ENCODE assay signal across 1 cellular context in genomic region chr2:54454922-54455583, GRCh38.
TF ChIP-seq lines count a peak whose summit lies in the region.

No MANE protein-coding gene starts in this region.

TF ChIP-seq in HepG2, 621 proteins besides CTCF, POLR2A, EP300 and RAD21 (continued from another document and continues in another):
- TF ChIP-seq PAF1 (CRISPR knock-in tag; IDR thresholded peaks at IDR 0.05) = no peak
- TF ChIP-seq, protein P1, sequence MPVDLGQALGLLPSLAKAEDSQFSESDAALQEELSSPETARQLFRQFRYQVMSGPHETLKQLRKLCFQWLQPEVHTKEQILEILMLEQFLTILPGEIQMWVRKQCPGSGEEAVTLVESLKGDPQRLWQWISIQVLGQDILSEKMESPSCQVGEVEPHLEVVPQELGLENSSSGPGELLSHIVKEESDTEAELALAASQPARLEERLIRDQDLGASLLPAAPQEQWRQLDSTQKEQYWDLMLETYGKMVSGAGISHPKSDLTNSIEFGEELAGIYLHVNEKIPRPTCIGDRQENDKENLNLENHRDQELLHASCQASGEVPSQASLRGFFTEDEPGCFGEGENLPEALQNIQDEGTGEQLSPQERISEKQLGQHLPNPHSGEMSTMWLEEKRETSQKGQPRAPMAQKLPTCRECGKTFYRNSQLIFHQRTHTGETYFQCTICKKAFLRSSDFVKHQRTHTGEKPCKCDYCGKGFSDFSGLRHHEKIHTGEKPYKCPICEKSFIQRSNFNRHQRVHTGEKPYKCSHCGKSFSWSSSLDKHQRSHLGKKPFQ (CRISPR knock-in tag; IDR thresholded peaks at IDR 0.05; ENCODE audit: insufficient replicate concordance) = no peak
- no peak; the same call in 1 of the 2 replicates for TF ChIP-seq SSRP1 (CRISPR knock-in tag; IDR thresholded peaks at IDR 0.05)
- no peak for TF ChIP-seq KDM3A (CRISPR knock-in tag; IDR thresholded peaks at IDR 0.05; ENCODE audit: low read depth)
- no peak for TF ChIP-seq GZF1 (CRISPR knock-in tag; IDR thresholded peaks at IDR 0.05)
- TF ChIP-seq NR3C1 (CRISPR knock-in tag; IDR thresholded peaks at IDR 0.05) = no peak
- TF ChIP-seq MBD4 (IDR thresholded peaks at IDR 0.05; ENCODE audit: borderline replicate concordance, low read length) = 0 out of 2 replicates have a peak, but pooled peaks have one; percentile 26
- no peak; the same call in 1 of the 2 replicates for TF ChIP-seq ZNF546 (CRISPR knock-in tag; conservative IDR thresholded peaks at IDR 0.05)
- TF ChIP-seq, protein P2, sequence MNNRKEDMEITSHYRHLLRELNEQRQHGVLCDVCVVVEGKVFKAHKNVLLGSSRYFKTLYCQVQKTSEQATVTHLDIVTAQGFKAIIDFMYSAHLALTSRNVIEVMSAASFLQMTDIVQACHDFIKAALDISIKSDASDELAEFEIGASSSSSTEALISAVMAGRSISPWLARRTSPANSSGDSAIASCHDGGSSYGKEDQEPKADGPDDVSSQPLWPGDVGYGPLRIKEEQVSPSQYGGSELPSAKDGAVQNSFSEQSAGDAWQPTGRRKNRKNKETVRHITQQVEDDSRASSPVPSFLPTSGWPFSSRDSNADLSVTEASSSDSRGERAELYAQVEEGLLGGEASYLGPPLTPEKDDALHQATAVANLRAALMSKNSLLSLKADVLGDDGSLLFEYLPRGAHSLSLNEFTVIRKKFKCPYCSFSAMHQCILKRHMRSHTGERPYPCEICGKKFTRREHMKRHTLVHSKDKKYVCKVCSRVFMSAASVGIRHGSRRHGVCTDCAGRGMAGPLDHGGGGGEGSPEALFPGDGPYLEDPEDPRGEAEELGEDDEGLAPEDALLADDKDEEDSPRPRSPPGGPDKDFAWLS (CRISPR knock-in tag; IDR thresholded peaks at IDR 0.05; ENCODE audit: borderline replicate concordance) = no peak
- no peak for TF ChIP-seq TP53 (CRISPR knock-in tag; conservative IDR thresholded peaks at IDR 0.05)
- peak; percentile 40; the same call in 1 of the 2 replicates for TF ChIP-seq ETV5 (CRISPR knock-in tag; IDR thresholded peaks at IDR 0.05; ENCODE audit: borderline replicate concordance)
- TF ChIP-seq HOXA3 (CRISPR knock-in tag; IDR thresholded peaks at IDR 0.05) = no peak
- no peak for TF ChIP-seq GATA4 (IDR thresholded peaks at IDR 0.05; ENCODE audit: borderline replicate concordance, low read depth)
- TF ChIP-seq, protein P3, sequence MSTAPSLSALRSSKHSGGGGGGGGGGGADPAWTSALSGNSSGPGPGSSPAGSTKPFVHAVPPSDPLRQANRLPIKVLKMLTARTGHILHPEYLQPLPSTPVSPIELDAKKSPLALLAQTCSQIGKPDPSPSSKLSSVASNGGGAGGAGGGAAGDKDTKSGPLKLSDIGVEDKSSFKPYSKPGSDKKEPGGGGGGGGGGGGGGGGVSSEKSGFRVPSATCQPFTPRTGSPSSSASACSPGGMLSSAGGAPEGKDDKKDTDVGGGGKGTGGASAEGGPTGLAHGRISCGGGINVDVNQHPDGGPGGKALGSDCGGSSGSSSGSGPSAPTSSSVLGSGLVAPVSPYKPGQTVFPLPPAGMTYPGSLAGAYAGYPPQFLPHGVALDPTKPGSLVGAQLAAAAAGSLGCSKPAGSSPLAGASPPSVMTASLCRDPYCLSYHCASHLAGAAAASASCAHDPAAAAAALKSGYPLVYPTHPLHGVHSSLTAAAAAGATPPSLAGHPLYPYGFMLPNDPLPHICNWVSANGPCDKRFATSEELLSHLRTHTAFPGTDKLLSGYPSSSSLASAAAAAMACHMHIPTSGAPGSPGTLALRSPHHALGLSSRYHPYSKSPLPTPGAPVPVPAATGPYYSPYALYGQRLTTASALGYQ (CRISPR knock-in tag; IDR thresholded peaks at IDR 0.05) = no peak
- TF ChIP-seq ZNF256 (CRISPR knock-in tag; conservative IDR thresholded peaks at IDR 0.05) = peak; percentile 87; the same call in 1 of the 2 replicates
- no peak for TF ChIP-seq MTA3 (CRISPR knock-in tag; IDR thresholded peaks at IDR 0.05)
- TF ChIP-seq ELF4 (CRISPR knock-in tag; IDR thresholded peaks at IDR 0.05; ENCODE audit: borderline replicate concordance) = no peak
- no peak; the same call in 1 of the 2 replicates for TF ChIP-seq MIER3 (CRISPR knock-in tag; IDR thresholded peaks at IDR 0.05; ENCODE audit: borderline replicate concordance)
- TF ChIP-seq GMEB1 (CRISPR knock-in tag; IDR thresholded peaks at IDR 0.05; ENCODE audit: borderline replicate concordance) = no peak
- TF ChIP-seq ARNT2 (CRISPR knock-in tag; IDR thresholded peaks at IDR 0.05; ENCODE audit: low read depth) = no peak
- no peak for TF ChIP-seq ZFAT (CRISPR knock-in tag; conservative IDR thresholded peaks at IDR 0.05)
- TF ChIP-seq, protein P4, sequence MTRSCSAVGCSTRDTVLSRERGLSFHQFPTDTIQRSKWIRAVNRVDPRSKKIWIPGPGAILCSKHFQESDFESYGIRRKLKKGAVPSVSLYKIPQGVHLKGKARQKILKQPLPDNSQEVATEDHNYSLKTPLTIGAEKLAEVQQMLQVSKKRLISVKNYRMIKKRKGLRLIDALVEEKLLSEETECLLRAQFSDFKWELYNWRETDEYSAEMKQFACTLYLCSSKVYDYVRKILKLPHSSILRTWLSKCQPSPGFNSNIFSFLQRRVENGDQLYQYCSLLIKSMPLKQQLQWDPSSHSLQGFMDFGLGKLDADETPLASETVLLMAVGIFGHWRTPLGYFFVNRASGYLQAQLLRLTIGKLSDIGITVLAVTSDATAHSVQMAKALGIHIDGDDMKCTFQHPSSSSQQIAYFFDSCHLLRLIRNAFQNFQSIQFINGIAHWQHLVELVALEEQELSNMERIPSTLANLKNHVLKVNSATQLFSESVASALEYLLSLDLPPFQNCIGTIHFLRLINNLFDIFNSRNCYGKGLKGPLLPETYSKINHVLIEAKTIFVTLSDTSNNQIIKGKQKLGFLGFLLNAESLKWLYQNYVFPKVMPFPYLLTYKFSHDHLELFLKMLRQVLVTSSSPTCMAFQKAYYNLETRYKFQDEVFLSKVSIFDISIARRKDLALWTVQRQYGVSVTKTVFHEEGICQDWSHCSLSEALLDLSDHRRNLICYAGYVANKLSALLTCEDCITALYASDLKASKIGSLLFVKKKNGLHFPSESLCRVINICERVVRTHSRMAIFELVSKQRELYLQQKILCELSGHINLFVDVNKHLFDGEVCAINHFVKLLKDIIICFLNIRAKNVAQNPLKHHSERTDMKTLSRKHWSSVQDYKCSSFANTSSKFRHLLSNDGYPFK (CRISPR knock-in tag; IDR thresholded peaks at IDR 0.05; ENCODE audit: borderline replicate concordance) = peak; percentile 48; the same call in 1 of the 2 replicates
- TF ChIP-seq ZNF678 (CRISPR knock-in tag; IDR thresholded peaks at IDR 0.05) = 0 out of 2 replicates have a peak, but pooled peaks have one; percentile 43
- TF ChIP-seq, protein P5, sequence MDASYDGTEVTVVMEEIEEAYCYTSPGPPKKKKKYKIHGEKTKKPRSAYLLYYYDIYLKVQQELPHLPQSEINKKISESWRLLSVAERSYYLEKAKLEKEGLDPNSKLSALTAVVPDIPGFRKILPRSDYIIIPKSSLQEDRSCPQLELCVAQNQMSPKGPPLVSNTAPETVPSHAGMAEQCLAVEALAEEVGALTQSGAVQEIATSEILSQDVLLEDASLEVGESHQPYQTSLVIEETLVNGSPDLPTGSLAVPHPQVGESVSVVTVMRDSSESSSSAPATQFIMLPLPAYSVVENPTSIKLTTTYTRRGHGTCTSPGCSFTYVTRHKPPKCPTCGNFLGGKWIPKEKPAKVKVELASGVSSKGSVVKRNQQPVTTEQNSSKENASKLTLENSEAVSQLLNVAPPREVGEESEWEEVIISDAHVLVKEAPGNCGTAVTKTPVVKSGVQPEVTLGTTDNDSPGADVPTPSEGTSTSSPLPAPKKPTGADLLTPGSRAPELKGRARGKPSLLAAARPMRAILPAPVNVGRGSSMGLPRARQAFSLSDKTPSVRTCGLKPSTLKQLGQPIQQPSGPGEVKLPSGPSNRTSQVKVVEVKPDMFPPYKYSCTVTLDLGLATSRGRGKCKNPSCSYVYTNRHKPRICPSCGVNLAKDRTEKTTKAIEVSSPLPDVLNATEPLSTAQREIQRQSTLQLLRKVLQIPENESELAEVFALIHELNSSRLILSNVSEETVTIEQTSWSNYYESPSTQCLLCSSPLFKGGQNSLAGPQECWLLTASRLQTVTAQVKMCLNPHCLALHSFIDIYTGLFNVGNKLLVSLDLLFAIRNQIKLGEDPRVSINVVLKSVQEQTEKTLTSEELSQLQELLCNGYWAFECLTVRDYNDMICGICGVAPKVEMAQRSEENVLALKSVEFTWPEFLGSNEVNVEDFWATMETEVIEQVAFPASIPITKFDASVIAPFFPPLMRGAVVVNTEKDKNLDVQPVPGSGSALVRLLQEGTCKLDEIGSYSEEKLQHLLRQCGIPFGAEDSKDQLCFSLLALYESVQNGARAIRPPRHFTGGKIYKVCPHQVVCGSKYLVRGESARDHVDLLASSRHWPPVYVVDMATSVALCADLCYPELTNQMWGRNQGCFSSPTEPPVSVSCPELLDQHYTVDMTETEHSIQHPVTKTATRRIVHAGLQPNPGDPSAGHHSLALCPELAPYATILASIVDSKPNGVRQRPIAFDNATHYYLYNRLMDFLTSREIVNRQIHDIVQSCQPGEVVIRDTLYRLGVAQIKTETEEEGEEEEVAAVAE (CRISPR knock-in tag; IDR thresholded peaks at IDR 0.05; ENCODE audit: borderline replicate concordance) = no peak
- TF ChIP-seq, protein P6, sequence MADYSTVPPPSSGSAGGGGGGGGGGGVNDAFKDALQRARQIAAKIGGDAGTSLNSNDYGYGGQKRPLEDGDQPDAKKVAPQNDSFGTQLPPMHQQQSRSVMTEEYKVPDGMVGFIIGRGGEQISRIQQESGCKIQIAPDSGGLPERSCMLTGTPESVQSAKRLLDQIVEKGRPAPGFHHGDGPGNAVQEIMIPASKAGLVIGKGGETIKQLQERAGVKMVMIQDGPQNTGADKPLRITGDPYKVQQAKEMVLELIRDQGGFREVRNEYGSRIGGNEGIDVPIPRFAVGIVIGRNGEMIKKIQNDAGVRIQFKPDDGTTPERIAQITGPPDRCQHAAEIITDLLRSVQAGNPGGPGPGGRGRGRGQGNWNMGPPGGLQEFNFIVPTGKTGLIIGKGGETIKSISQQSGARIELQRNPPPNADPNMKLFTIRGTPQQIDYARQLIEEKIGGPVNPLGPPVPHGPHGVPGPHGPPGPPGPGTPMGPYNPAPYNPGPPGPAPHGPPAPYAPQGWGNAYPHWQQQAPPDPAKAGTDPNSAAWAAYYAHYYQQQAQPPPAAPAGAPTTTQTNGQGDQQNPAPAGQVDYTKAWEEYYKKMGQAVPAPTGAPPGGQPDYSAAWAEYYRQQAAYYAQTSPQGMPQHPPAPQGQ (CRISPR knock-in tag; IDR thresholded peaks at IDR 0.05; ENCODE audit: borderline replicate concordance) = no peak
- 0 out of 2 replicates have a peak, but pooled peaks have one; percentile 34 for TF ChIP-seq ZNF691 (CRISPR knock-in tag; IDR thresholded peaks at IDR 0.05; ENCODE audit: borderline replicate concordance, low read depth)
- no peak for TF ChIP-seq ZFP37 (CRISPR knock-in tag; IDR thresholded peaks at IDR 0.05; ENCODE audit: borderline replicate concordance)
- no peak for TF ChIP-seq TRIM22 (IDR thresholded peaks at IDR 0.05)
- TF ChIP-seq, protein P7, sequence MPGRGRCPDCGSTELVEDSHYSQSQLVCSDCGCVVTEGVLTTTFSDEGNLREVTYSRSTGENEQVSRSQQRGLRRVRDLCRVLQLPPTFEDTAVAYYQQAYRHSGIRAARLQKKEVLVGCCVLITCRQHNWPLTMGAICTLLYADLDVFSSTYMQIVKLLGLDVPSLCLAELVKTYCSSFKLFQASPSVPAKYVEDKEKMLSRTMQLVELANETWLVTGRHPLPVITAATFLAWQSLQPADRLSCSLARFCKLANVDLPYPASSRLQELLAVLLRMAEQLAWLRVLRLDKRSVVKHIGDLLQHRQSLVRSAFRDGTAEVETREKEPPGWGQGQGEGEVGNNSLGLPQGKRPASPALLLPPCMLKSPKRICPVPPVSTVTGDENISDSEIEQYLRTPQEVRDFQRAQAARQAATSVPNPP (CRISPR knock-in tag; IDR thresholded peaks at IDR 0.05) = no peak
- TF ChIP-seq, protein P8, sequence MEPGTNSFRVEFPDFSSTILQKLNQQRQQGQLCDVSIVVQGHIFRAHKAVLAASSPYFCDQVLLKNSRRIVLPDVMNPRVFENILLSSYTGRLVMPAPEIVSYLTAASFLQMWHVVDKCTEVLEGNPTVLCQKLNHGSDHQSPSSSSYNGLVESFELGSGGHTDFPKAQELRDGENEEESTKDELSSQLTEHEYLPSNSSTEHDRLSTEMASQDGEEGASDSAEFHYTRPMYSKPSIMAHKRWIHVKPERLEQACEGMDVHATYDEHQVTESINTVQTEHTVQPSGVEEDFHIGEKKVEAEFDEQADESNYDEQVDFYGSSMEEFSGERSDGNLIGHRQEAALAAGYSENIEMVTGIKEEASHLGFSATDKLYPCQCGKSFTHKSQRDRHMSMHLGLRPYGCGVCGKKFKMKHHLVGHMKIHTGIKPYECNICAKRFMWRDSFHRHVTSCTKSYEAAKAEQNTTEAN (CRISPR knock-in tag; conservative IDR thresholded peaks at IDR 0.05) = peak; percentile 30; the same call in 1 of the 2 replicates
- 0 out of 2 replicates have a peak, but pooled peaks have one; percentile 12 for TF ChIP-seq IRX3 (CRISPR knock-in tag; IDR thresholded peaks at IDR 0.05; ENCODE audit: borderline replicate concordance, low read depth)
- 0 out of 2 replicates have a peak, but pooled peaks have one; percentile 28 for TF ChIP-seq SP5 (CRISPR knock-in tag; IDR thresholded peaks at IDR 0.05; ENCODE audit: borderline replicate concordance, low read depth)
- TF ChIP-seq, protein P9, sequence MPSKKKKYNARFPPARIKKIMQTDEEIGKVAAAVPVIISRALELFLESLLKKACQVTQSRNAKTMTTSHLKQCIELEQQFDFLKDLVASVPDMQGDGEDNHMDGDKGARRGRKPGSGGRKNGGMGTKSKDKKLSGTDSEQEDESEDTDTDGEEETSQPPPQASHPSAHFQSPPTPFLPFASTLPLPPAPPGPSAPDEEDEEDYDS (CRISPR knock-in tag; IDR thresholded peaks at IDR 0.05) = no peak
- TF ChIP-seq ZNF337 (CRISPR knock-in tag; IDR thresholded peaks at IDR 0.05; ENCODE audit: borderline replicate concordance, low read depth) = no peak
